10 cellular contexts compared by ENCODE assay signal in genomic region chr3:184040010-184040409, GRCh38. TPM values are rescaled to one million over a fixed set of nuclear protein-coding genes. Genes with fewer than 3 reads are reported as not detected.
DNase-seq lines count a peak whose midpoint lies in the region; ATAC-seq and TF ChIP-seq lines count a peak whose summit lies in the region.
"Had no signal": no experiment of that assay in that cellular context is flagged by ENCODE, and none has a peak within 500 bp of the region (broad histone marks: within the 10 kb centered on the region; RNA-seq: fewer than 3 reads in every experiment).

No MANE protein-coding gene starts in this region.

- DNase-seq in A172 (ENCODE audit: low spot score) (peak; percentile 51), OCI-M1 (lab: John Stamatoyannopoulos, UW) (peak; percentile 48), fibroblast of mammary gland (ENCODE audit: low read depth) (peak; percentile 56), tibial nerve (ENCODE audit: low spot score in 2 of 2) (no peak), UCSD-AML1 (lab: John Stamatoyannopoulos, UW; ENCODE audit: unreplicated experiment) (no peak), NCI-H446 (lab: John Stamatoyannopoulos, UW) (no peak)
- DNase-seq: NCI-H1048; stimulated activated CD4-positive, alpha-beta T cell treated with anti-CD3 and anti-CD28 coated beads, Interleukin-12 subunit alpha, Interleukin-12 subunit beta, amount 100 ng/mL, for 4 hours had no signal

- H3K4me3 ChIP-seq in fibroblast of mammary gland (ENCODE audit: control insufficient read depth, low read depth, low read length) (no peak overlapping the region), tibial nerve (no peak overlapping the region)

- no peaks in the 10 kb centered on the region for H3K27me3 ChIP-seq in tibial nerve

- TF ChIP-seq CTCF in GM12872 (IDR thresholded peaks at IDR 0.05; ENCODE audit: insufficient read depth, low read depth, low read length), result peak; percentile 30; the same call in 1 of the 3 replicates
- peak; percentile 59 for TF ChIP-seq CTCF in fibroblast of mammary gland (conservative IDR thresholded peaks at IDR 0.05; ENCODE audit: control insufficient read depth, insufficient read depth, low read depth, low read length)
- peak in 1 of 5 experiments; percentile 7 for TF ChIP-seq CTCF in tibial nerve (IDR thresholded peaks at IDR 0.05)

- H3K4me1 ChIP-seq in tibial nerve, result no peaks in the 10 kb centered on the region

- H3K9me3 ChIP-seq in tibial nerve, result no peaks in the 10 kb centered on the region

- TF ChIP-seq POLR2A in tibial nerve (IDR thresholded peaks at IDR 0.05), result no peak

- 36 to 38% methylated on average over 3 of the region's 3 CpGs for WGBS in tibial nerve, 2 donors

- no peaks in the 10 kb centered on the region for H3K36me3 ChIP-seq in tibial nerve

- no peak for ATAC-seq in GM21423 (IDR thresholded peaks at IDR 0.05; ENCODE audit: unreplicated experiment)

- no peak overlapping the region for H3K27ac ChIP-seq in tibial nerve

- no peak for TF ChIP-seq EP300 in tibial nerve (IDR thresholded peaks at IDR 0.05)

RNA-seq across cellular contexts. Expression of gene HTR3D, which starts 8.5 kb away (rescaled TPM):
- total RNA-seq in A172 (2014; rRNA removed; shearing (Covaris generic)), result not detected in 2 replicates
- not detected for total RNA-seq in tibial nerve

RNA-seq across cellular contexts. Expression of gene HTR3C, which starts 12.8 kb away (rescaled TPM):
- not detected in 2 replicates for total RNA-seq in A172 (2014; rRNA removed; shearing (Covaris generic))
- not detected for total RNA-seq in tibial nerve

RNA-seq across cellular contexts. Expression of gene ABCC5, which starts 22.3 kb away (rescaled TPM):
- 12.8 and 16.6 TPM in 2 replicates for total RNA-seq in A172 (2014; rRNA removed; shearing (Covaris generic))
- 10 to 100 TPM; 34.9 to 61.2 (median 45.0) TPM for total RNA-seq in tibial nerve

RNA-seq across cellular contexts. Expression of gene HTR3E, which starts 56.9 kb away (rescaled TPM):
- not detected in 2 replicates for total RNA-seq in A172 (2014; rRNA removed; shearing (Covaris generic))
- not detected for total RNA-seq in tibial nerve

Comparison
In these comparisons a context has a peak if more than half of its experiments do, and no peak if none do; other contexts are left out.
1. DNase-seq: peak in A172 (single experiment), OCI-M1 (single experiment) and fibroblast of mammary gland (single experiment); none in tibial nerve (0 of 2), UCSD-AML1 (single experiment) and NCI-H446 (0 of 2).